ENCODE assay signal across 20 cellular contexts in genomic region chr2:8103085-8103708, GRCh38.
DNase-seq lines count a peak whose midpoint lies in the region; TF ChIP-seq lines count a peak whose summit lies in the region.
"Had no signal": no experiment of that assay in that cellular context is flagged by ENCODE, and none has a peak within 500 bp of the region (broad histone marks: within the 10 kb centered on the region; RNA-seq: fewer than 3 reads in every experiment).

No MANE protein-coding gene starts in this region.

- no TSS peak for BruUV-seq in Calu3 (replicated peaks; lab: Mats Ljungman, UMichigan)

- H3K27ac Mint-ChIP-seq in Calu3 (ENCODE audit: unreplicated experiment) = no peak overlapping the region
- H3K27ac Mint-ChIP-seq: activated CD8-positive, alpha-beta T cell treated with anti-CD3 and anti-CD28 coated beads, Interleukin-2, amount 10 ng/mL, durations not matched to agents 7 days and 5 days; activated naive CD8-positive, alpha-beta T cell; activated T-cell treated with anti-CD3 and anti-CD28 coated beads, Interleukin-2, amount 50 U/mL, for 72 hours; IgD-negative memory B cell; naive thymus-derived CD8-positive, alpha-beta T cell had no signal

- H3K4me1 Mint-ChIP-seq in Calu3 (ENCODE audit: low read depth, unreplicated experiment) = peaks cover 50% of the 10 kb centered on the region
- H3K4me1 Mint-ChIP-seq: IgD-negative memory B cell had no signal

- H3K36me3 Mint-ChIP-seq in Calu3 (ENCODE audit: insufficient read depth, unreplicated experiment) = no peaks in the 10 kb centered on the region
- H3K36me3 Mint-ChIP-seq: activated naive CD8-positive, alpha-beta T cell; naive thymus-derived CD8-positive, alpha-beta T cell had no signal

- no peak for TF ChIP-seq CTCF in Calu3 (IDR thresholded peaks at IDR 0.05; ENCODE audit: unreplicated experiment)

- H3K27me3 Mint-ChIP-seq in Calu3 (ENCODE audit: unreplicated experiment) = no peaks in the 10 kb centered on the region
- H3K27me3 Mint-ChIP-seq: naive thymus-derived CD8-positive, alpha-beta T cell had no signal

- intact Hi-C loops in Calu3 (cut with micrococcal nuclease; ENCODE audit: unreplicated experiment) = loop anchor here (2.0 to 10.0 kb wide), 2 partner anchors 372 to 578 kb away; no protein-coding TSS in a partner anchor

- CTCF ChIA-PET in Calu3 (lab: Charles Lee) = no interaction called here

- H3K4me3 Mint-ChIP-seq in Calu3 (ENCODE audit: low read depth, unreplicated experiment) = no peak overlapping the region
- H3K4me3 Mint-ChIP-seq: activated CD8-positive, alpha-beta T cell treated with anti-CD3 and anti-CD28 coated beads, Interleukin-2, amount 10 ng/mL, durations not matched to agents 7 days and 5 days; activated naive CD8-positive, alpha-beta T cell; activated T-cell treated with anti-CD3 and anti-CD28 coated beads, Interleukin-2, amount 50 U/mL, for 72 hours; IgD-negative memory B cell; naive thymus-derived CD8-positive, alpha-beta T cell had no signal

- no peaks in the 10 kb centered on the region for H3K9me3 Mint-ChIP-seq in Calu3 (ENCODE audit: low read depth, unreplicated experiment)
- H3K9me3 Mint-ChIP-seq: activated T-cell treated with anti-CD3 and anti-CD28 coated beads, Interleukin-2, amount 50 U/mL, for 72 hours; IgD-negative memory B cell; naive thymus-derived CD8-positive, alpha-beta T cell had no signal

- DNase-seq in Calu3 (peak; percentile 31), NCI-H2196 (lab: John Stamatoyannopoulos, UW; ENCODE audit: unreplicated experiment) (peak; percentile 35), fibroblast of the conjunctiva (ENCODE audit: low read depth) (peak; percentile 48), renal cortical epithelial cell (ENCODE audit: low read depth) (peak; percentile 87), amniotic stem cell (lab: John Stamatoyannopoulos, UW) (no peak), inferior parietal cortex (ENCODE audit: extremely low spot score) (no peak)
- DNase-seq in central memory CD4-positive, alpha-beta T cell = no peak
- DNase-seq: activated CD8-positive, alpha-beta T cell treated with anti-CD3 and anti-CD28 coated beads, Interleukin-2, amount 10 ng/mL, durations not matched to agents 7 days and 5 days; activated T-cell treated with anti-CD3 and anti-CD28 coated beads, Interleukin-2, amount 50 U/mL, for 72 hours; body of pancreas; C1 segment of cervical spinal cord; DMS153; mammary epithelial cell; MM.1S; naive thymus-derived CD8-positive, alpha-beta T cell; NCI-H2029; posterior cingulate gyrus; SHP77 treated with DMSO at 0.1 percent for 48 hours had no signal

Comparison
In these comparisons a context has a peak if more than half of its experiments do, and no peak if none do; other contexts are left out.
1. DNase-seq: peak in Calu3 (single experiment), NCI-H2196 (single experiment), fibroblast of the conjunctiva (single experiment) and renal cortical epithelial cell (single experiment); none in amniotic stem cell (single experiment), inferior parietal cortex (single experiment) and central memory CD4-positive, alpha-beta T cell (single experiment).